14 cellular contexts compared by ENCODE assay signal in the genomic region with DNA sequence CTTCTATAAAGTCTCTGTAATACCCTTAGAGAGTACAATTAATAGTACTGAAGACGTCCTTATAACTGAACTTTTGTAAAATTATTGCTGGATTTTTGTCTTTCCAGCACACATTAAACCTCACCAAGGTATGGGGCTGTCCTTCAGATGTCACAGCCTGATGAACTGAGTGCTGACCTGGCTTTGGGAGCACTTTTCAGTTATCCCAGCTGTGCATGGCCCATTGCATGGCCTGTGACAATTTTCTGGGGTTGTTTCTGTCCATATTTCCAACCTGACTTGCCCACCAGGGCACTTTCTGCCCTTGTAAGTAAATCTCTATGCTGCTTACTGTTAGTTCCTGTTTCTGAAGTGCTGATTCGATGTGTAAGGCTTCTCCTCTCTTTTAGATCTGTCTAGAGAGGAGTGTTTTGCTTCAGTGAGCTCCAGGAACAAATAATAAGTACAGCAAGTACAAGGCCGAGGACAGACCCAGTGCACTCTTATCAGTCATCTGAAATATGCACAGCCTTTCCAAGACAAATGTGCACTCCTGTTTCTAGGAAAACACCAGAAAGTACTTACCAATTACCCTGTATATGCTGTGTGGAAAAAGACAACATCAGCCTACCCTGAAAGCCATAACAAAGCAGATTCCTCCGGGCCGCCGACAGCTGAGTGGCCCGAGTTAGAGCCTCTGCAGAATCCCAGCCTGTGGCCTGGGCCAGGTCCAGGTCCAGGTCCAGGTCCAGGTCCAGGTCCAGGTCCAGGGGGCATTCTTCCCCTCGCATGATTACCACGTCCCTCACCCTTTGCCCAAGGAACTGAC.
DNase-seq lines count a peak whose midpoint lies in the region; ATAC-seq, FAIRE-seq and TF ChIP-seq lines count a peak whose summit lies in the region.
"Had no signal": no experiment of that assay in that cellular context is flagged by ENCODE, and none has a peak within 500 bp of the region (broad histone marks: within the 10 kb centered on the region; RNA-seq: fewer than 3 reads in every experiment).

No MANE protein-coding gene starts in this region.

- no peaks in the 10 kb centered on the region for H3K79me2 ChIP-seq in DND-41 (ENCODE audit: insufficient read depth, low read length)

- H3K27me3 ChIP-seq in DND-41 (ENCODE audit: insufficient read depth, low read length, poor library complexity), result no peaks in the 10 kb centered on the region
- H3K27me3 ChIP-seq in ascending aorta, result no peaks in the 10 kb centered on the region
- no peaks in the 10 kb centered on the region for H3K27me3 ChIP-seq in Caco-2 (replicated peaks; ENCODE audit: control insufficient read depth, insufficient read depth, low read length)
- H3K27me3 ChIP-seq: vagina had no signal

- FAIRE-seq in kidney (lab: Jason Lieb, UNC), result no peak

- no peak overlapping the region for H3K4me3 Mint-ChIP-seq in Caco-2 (ENCODE audit: unreplicated experiment)
- H3K4me3 Mint-ChIP-seq: dendritic cell treated with granulocyte-macrophage colony-stimulating factor and Interleukin-4, amounts not matched to agents 40 ng/mL and 50 ng/mL, for 4 days had no signal

- H3K36me3 ChIP-seq in DND-41 (ENCODE audit: insufficient read depth, low read length) (peaks cover 18% of the 10 kb centered on the region; the same call in 1 of the 2 replicates), ascending aorta (peaks cover 6 to 11% of the 10 kb centered on the region in 2 donors), kidney (ENCODE audit: control insufficient read depth in 1 of 2, insufficient read depth in 2 of 2, low read length in 2 of 2) (peaks cover 0 to 4% of the 10 kb centered on the region in 2 donors), Caco-2 (ENCODE audit: control insufficient read depth, insufficient read depth, low read length) (no peaks in the 10 kb centered on the region; the same call in 1 of the 2 replicates)

- H3K27me3 Mint-ChIP-seq in Caco-2 (ENCODE audit: insufficient read depth, unreplicated experiment), result no peaks in the 10 kb centered on the region
- H3K27me3 Mint-ChIP-seq: dendritic cell treated with granulocyte-macrophage colony-stimulating factor and Interleukin-4, amounts not matched to agents 40 ng/mL and 50 ng/mL, for 4 days had no signal

- H3K4me1 ChIP-seq in DND-41 (ENCODE audit: insufficient read depth, low read length) (no peaks in the 10 kb centered on the region), ascending aorta (peaks cover 4 to 28% of the 10 kb centered on the region in 2 donors), kidney (ENCODE audit: control insufficient read depth in 1 of 2, insufficient read depth in 1 of 2, low read depth in 1 of 2, low read length in 2 of 2) (peaks cover 13 to 26% of the 10 kb centered on the region in 2 donors), Caco-2 (no peaks in the 10 kb centered on the region)

- ATAC-seq in DND-41 (ENCODE audit: insufficient read depth, low read depth), result no peak

- no peak for DNase-seq in DND-41
- no peak for DNase-seq in ascending aorta (ENCODE audit: low spot score in 2 of 2)
- no peak for DNase-seq in kidney
- peak; percentile 39 for DNase-seq in renal cortical epithelial cell (ENCODE audit: low read depth)
- DNase-seq in Caco-2, result no peak
- no peak for DNase-seq in SIG-M5 treated with dmso at 0.1 percent for 504 hours (lab: John Stamatoyannopoulos, UW; ENCODE audit: unreplicated experiment)
- DNase-seq in GM10248 (ENCODE audit: extremely low spot score), result no peak
- no peak for DNase-seq in HCEC 1CT
- DNase-seq: C1 segment of cervical spinal cord; NCI-H1694 treated with DMSO at 0.1 percent for 48 hours; stimulated activated CD4-positive, alpha-beta T cell treated with anti-CD3 and anti-CD28 coated beads, Interleukin-4, amount 100 ng/mL, for 24 hours; T1000 had no signal

- no TSS peak for BruUV-seq in Caco-2 (replicated peaks; lab: Mats Ljungman, UMichigan)

- no peaks in the 10 kb centered on the region for H3K9me3 Mint-ChIP-seq in Caco-2 (ENCODE audit: unreplicated experiment)
- H3K9me3 Mint-ChIP-seq: dendritic cell treated with granulocyte-macrophage colony-stimulating factor and Interleukin-4, amounts not matched to agents 40 ng/mL and 50 ng/mL, for 4 days had no signal

- H3K36me3 Mint-ChIP-seq in Caco-2 (ENCODE audit: insufficient read depth, unreplicated experiment), result no peaks in the 10 kb centered on the region

- H3K9ac ChIP-seq in DND-41 (ENCODE audit: low read depth, low read length) (no peak overlapping the region), kidney (ENCODE audit: low read length in 2 of 2) (peak overlapping the region in 1 of 2 donors; percentile 14)

- intact Hi-C loops in ascending aorta (cut with DNase I), result loop anchor here (5.0 kb wide), 1 partner anchor 179 kb away; no protein-coding TSS in a partner anchor
- intact Hi-C loops in kidney (cut with DNase I), result no loop called here
- intact Hi-C loops in Caco-2 (cut with micrococcal nuclease; ENCODE audit: unreplicated experiment), result no loop called here

- TF ChIP-seq CTCF in DND-41 (IDR thresholded peaks at IDR 0.05; ENCODE audit: borderline replicate concordance, extremely low read depth, low read length, poor library complexity, severe bottlenecking), result no peak
- no peak for TF ChIP-seq CTCF in ascending aorta (IDR thresholded peaks at IDR 0.05)
- no peak for TF ChIP-seq CTCF in kidney (IDR thresholded peaks at IDR 0.05; ENCODE audit: borderline replicate concordance, extremely low read depth, insufficient read depth)
- no peak for TF ChIP-seq CTCF in Caco-2 (IDR thresholded peaks at IDR 0.05; ENCODE audit: insufficient read depth in 1 of 2, low read depth in 1 of 2, low read length in 1 of 2, severe bottlenecking in 1 of 2, unreplicated experiment in 1 of 2)
- no peak for TF ChIP-seq CTCF in GM10248 (IDR thresholded peaks at IDR 0.05; ENCODE audit: control extremely low read depth, extremely low read depth, low read depth, missing control alignments)

- CTCF ChIA-PET in Caco-2 (lab: Charles Lee) (no interaction called here), GM10248 (lab: Yijun Ruan, JAX) (no interaction called here)

- no peaks in the 10 kb centered on the region for H3K9me3 ChIP-seq in DND-41 (ENCODE audit: insufficient read depth, low read length, severe bottlenecking)
- no peaks in the 10 kb centered on the region for H3K9me3 ChIP-seq in ascending aorta
- H3K9me3 ChIP-seq in kidney (ENCODE audit: control insufficient read depth in 1 of 2, low read length in 2 of 2), result no peaks in the 10 kb centered on the region
- no peaks in the 10 kb centered on the region for H3K9me3 ChIP-seq in Caco-2
- H3K9me3 ChIP-seq: vagina had no signal

- H3K27ac Mint-ChIP-seq in Caco-2 (ENCODE audit: unreplicated experiment), result no peak overlapping the region
- H3K27ac Mint-ChIP-seq: dendritic cell treated with granulocyte-macrophage colony-stimulating factor and Interleukin-4, amounts not matched to agents 40 ng/mL and 50 ng/mL, for 4 days had no signal

- H3K4me2 ChIP-seq in DND-41 (ENCODE audit: insufficient read depth, low read length), result no peak overlapping the region

- H3K4me1 Mint-ChIP-seq in Caco-2 (ENCODE audit: low read depth, unreplicated experiment), result no peaks in the 10 kb centered on the region

- H4K20me1 ChIP-seq in DND-41 (ENCODE audit: insufficient read depth, low read length), result no peaks in the 10 kb centered on the region

- POLR2A ChIA-PET in Caco-2 (lab: Charles Lee) (no interaction called here), GM10248 (lab: Yijun Ruan, JAX) (no interaction called here)

- H2AFZ ChIP-seq in DND-41 (ENCODE audit: low read depth, low read length), result no peak overlapping the region

- H3K27ac ChIP-seq in DND-41 (ENCODE audit: low read length), result peak overlapping the region; percentile 41; the same call in 1 of the 2 replicates
- H3K27ac ChIP-seq in ascending aorta, result peak overlapping the region; percentile 79 to 82
- H3K27ac ChIP-seq in kidney (ENCODE audit: low read depth in 2 of 2, low read length in 2 of 2), result peak overlapping the region; percentile 66 to 75
- H3K27ac ChIP-seq: vagina had no signal

- H3K4me3 ChIP-seq in DND-41 (ENCODE audit: low read depth in 1 of 2, low read length in 2 of 2) (no peak overlapping the region), ascending aorta (no peak overlapping the region), kidney (ENCODE audit: low read length in 2 of 2) (peak overlapping the region in 1 of 2 donors; percentile 11), Caco-2 (ENCODE audit: low read depth, low read length) (no peak overlapping the region)
- H3K4me3 ChIP-seq: vagina had no signal
